ENCODE assay signal across 8 cellular contexts in genomic region chr15:83383608-83384139, GRCh38.
DNase-seq lines count a peak whose midpoint lies in the region; ATAC-seq and TF ChIP-seq lines count a peak whose summit lies in the region.
"Not testable (repeated sequence)": the region's sequence is repeated elsewhere in the genome, so short reads cannot be mapped to it uniquely, and the experiment has no call there.

No MANE protein-coding gene starts in this region.

- not testable (repeated sequence) for H3F3A ChIP-seq in GM23338 (replicated peaks; ENCODE audit: low read depth)

- peak overlapping the region; percentile 60; the same call in 1 of the 2 replicates for H3K9ac ChIP-seq in HUES64 (ENCODE audit: low read depth, low read length)
- not testable (repeated sequence) for H3K9ac ChIP-seq in endodermal cell (ENCODE audit: extremely low read depth, low read length, poor library complexity, severe bottlenecking)

- H3K4me3 Mint-ChIP-seq in GM23338 (peak overlapping the region; percentile 65), endodermal cell (peak overlapping the region; percentile 76), nephron progenitor cell (peak overlapping the region; percentile 85), progenitor cell of endocrine pancreas (ENCODE audit: low read depth) (peak overlapping the region; percentile 83)

- in situ Hi-C loops in ACHN (cut with HindIII; ENCODE audit: low pct_ligation_motif_present, low pct_unique_long_range_greater_than_20kb, low sequenced_read_pairs) = not testable (repeated sequence)

- H3K4me1 Mint-ChIP-seq in GM23338 = peaks cover 13% of the 10 kb centered on the region; the same call in 2 of the 3 replicates
- not testable (repeated sequence) for H3K4me1 Mint-ChIP-seq in endodermal cell; progenitor cell of endocrine pancreas (ENCODE audit: low read depth)
- peaks cover 10% of the 10 kb centered on the region for H3K4me1 Mint-ChIP-seq in nephron progenitor cell

- H3K4me1 ChIP-seq in GM23338 (ENCODE audit: insufficient read depth) = peaks cover 16% of the 10 kb centered on the region; the same call in 1 of the 2 replicates
- not testable (repeated sequence) for H3K4me1 ChIP-seq in HUES64 (ENCODE audit: insufficient read depth, low read length); endodermal cell (ENCODE audit: control insufficient read depth, insufficient read depth, low read length); hepatocyte (ENCODE audit: insufficient read depth)

- peak; percentile 17 for DNase-seq in ACHN
- not testable (repeated sequence) for DNase-seq in GM23338 (ENCODE audit: low spot score); RWPE1 (ENCODE audit: low spot score); endodermal cell; hepatocyte (ENCODE audit: low spot score); nephron progenitor cell; progenitor cell of endocrine pancreas (ENCODE audit: low spot score, unreplicated experiment)

- not testable (repeated sequence) for H3K27me3 Mint-ChIP-seq in GM23338 (ENCODE audit: insufficient read depth, low read depth, poor library complexity); progenitor cell of endocrine pancreas
- H3K27me3 Mint-ChIP-seq in endodermal cell (ENCODE audit: insufficient read depth) (peaks cover 17% of the 10 kb centered on the region), nephron progenitor cell (ENCODE audit: low read depth, poor library complexity) (peaks cover 24% of the 10 kb centered on the region)

- 10% methylated on average over 26 of the region's 36 CpGs for WGBS in HUES64
- 46 to 64% methylated on average over 6 to 26 of the region's 36 CpGs for WGBS in endodermal cell (ENCODE audit: insufficient coverage in 1 of 2, insufficient read length in 1 of 2), 2 experiments
- 59% methylated on average over 32 of the region's 36 CpGs for WGBS in hepatocyte (ENCODE audit: low lambda C conversion rate, missing lambda C conversion rate)

- H4K20me1 ChIP-seq in GM23338 (replicated peaks; ENCODE audit: insufficient read depth); hepatocyte (ENCODE audit: insufficient read depth, poor library complexity, severe bottlenecking): not testable (repeated sequence)

- CTCF ChIA-PET in RWPE1 (lab: Yijun Ruan, JAX) = interaction anchor here (0.7 kb wide), 1 partner anchor 135 kb away, joined by 5 read pairs; no protein-coding TSS in a partner anchor

- TF ChIP-seq CTCF in GM23338 (conservative IDR thresholded peaks at IDR 0.05; ENCODE audit: low read depth in 2 of 2); RWPE1 (conservative IDR thresholded peaks at IDR 0.05; ENCODE audit: low read depth); endodermal cell (conservative IDR thresholded peaks at IDR 0.05); hepatocyte (IDR thresholded peaks at IDR 0.05; ENCODE audit: poor library complexity); nephron progenitor cell (IDR thresholded peaks at IDR 0.05); progenitor cell of endocrine pancreas (IDR thresholded peaks at IDR 0.05; ENCODE audit: unreplicated experiment): not testable (repeated sequence)

- H3K36me3 ChIP-seq in GM23338 (ENCODE audit: insufficient read depth); HUES64 (ENCODE audit: insufficient read depth, low read length); endodermal cell (ENCODE audit: control insufficient read depth, insufficient read depth, low read length); hepatocyte (replicated peaks; ENCODE audit: insufficient read depth, low read depth): not testable (repeated sequence)

- not testable (repeated sequence) for H3K9me2 ChIP-seq in GM23338 (ENCODE audit: insufficient read depth); hepatocyte (replicated peaks; ENCODE audit: insufficient read depth)

- H3K4me2 ChIP-seq in GM23338 (peak overlapping the region; percentile 4), hepatocyte (peak overlapping the region; percentile 50)

- not testable (repeated sequence) for ATAC-seq in GM23338

- not testable (repeated sequence) for H3K79me2 ChIP-seq in GM23338 (replicated peaks; ENCODE audit: insufficient read depth); hepatocyte

- not testable (repeated sequence) for H3K27ac ChIP-seq in GM23338 (ENCODE audit: low read depth); HUES64 (ENCODE audit: low read depth, low read length); endodermal cell (ENCODE audit: low read depth, low read length)
- H3K27ac ChIP-seq in RWPE1 (peak overlapping the region; percentile 83), hepatocyte (peak overlapping the region; percentile 1)

- H3K4me3 ChIP-seq in GM23338 = peak overlapping the region; percentile 53
- peak overlapping the region; percentile 47 for H3K4me3 ChIP-seq in HUES64 (ENCODE audit: low read length)
- peak overlapping the region; percentile 55 for H3K4me3 ChIP-seq in endodermal cell (ENCODE audit: low read length)
- not testable (repeated sequence) for H3K4me3 ChIP-seq in hepatocyte

- POLR2A ChIA-PET in RWPE1 (lab: Yijun Ruan, JAX; ENCODE audit: low non-redundant PET) = not testable (repeated sequence)

- peaks cover 23% of the 10 kb centered on the region for H3K27me3 ChIP-seq in GM23338 (ENCODE audit: insufficient read depth)
- not testable (repeated sequence) for H3K27me3 ChIP-seq in HUES64 (ENCODE audit: insufficient read depth, low read length); endodermal cell (ENCODE audit: control insufficient read depth, insufficient read depth, low read length, poor library complexity, severe bottlenecking); hepatocyte

- not testable (repeated sequence) for H2AFZ ChIP-seq in GM23338
- peak overlapping the region; percentile 13 for H2AFZ ChIP-seq in hepatocyte

- not testable (repeated sequence) for H3K36me3 Mint-ChIP-seq in GM23338 (ENCODE audit: low read depth); endodermal cell (ENCODE audit: low read depth); nephron progenitor cell (ENCODE audit: low read depth); progenitor cell of endocrine pancreas (ENCODE audit: insufficient read depth)

- H3K9me3 ChIP-seq in HUES64 (ENCODE audit: insufficient read depth, low read depth, low read length); endodermal cell (ENCODE audit: control insufficient read depth, low read length); hepatocyte (ENCODE audit: low read depth): not testable (repeated sequence)

- not testable (repeated sequence) for H3K9me3 Mint-ChIP-seq in GM23338; progenitor cell of endocrine pancreas (ENCODE audit: low read depth)
- H3K9me3 Mint-ChIP-seq in endodermal cell = peaks cover 11% of the 10 kb centered on the region
- peaks cover 10% of the 10 kb centered on the region for H3K9me3 Mint-ChIP-seq in nephron progenitor cell

- H3K27ac Mint-ChIP-seq in GM23338 = peak overlapping the region; percentile 95
- peak overlapping the region; percentile 97 for H3K27ac Mint-ChIP-seq in endodermal cell
- H3K27ac Mint-ChIP-seq in nephron progenitor cell = peak overlapping the region; percentile 92
- H3K27ac Mint-ChIP-seq in progenitor cell of endocrine pancreas = peak overlapping the region; percentile 96

TF ChIP-seq in GM23338, 12 proteins besides CTCF, POLR2A, EP300 and RAD21:
- 0 out of 2 replicates have a peak, but pooled peaks have one; percentile 65 for TF ChIP-seq ZNF114 (CRISPR knock-in tag; IDR thresholded peaks at IDR 0.05)
